ENCODE assay signal across 23 cellular contexts in the genomic region with DNA sequence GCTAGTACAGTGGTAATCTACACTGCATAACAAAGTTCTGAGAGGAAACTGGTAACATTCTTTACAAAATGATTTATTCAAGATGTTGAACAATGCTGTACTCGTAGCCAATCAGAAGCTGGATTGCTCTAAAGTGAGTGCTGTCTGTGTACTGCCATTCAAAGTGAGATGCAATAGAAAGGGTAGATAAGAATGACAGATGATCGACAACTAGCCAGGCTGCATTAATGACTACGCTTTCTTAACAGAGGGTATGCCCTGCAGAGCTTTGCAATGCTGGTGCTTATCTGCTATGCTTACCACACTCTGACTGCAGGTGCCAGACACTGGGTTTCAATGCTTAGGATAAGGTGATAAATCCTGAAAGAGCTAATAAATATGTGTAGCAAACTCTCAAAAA. TPM values are rescaled to one million over a fixed set of nuclear protein-coding genes. Genes with fewer than 3 reads are reported as not detected.
DNase-seq lines count a peak whose midpoint lies in the region; ATAC-seq and TF ChIP-seq lines count a peak whose summit lies in the region.
"Had no signal": no experiment of that assay in that cellular context is flagged by ENCODE, and none has a peak within 500 bp of the region (broad histone marks: within the 10 kb centered on the region; RNA-seq: fewer than 3 reads in every experiment).

No MANE protein-coding gene starts in this region.

- peaks cover 58% of the 10 kb centered on the region for H3K4me1 ChIP-seq in Loucy (ENCODE audit: insufficient read depth, low read length, poor library complexity, severe bottlenecking)
- peaks cover 3 to 5% of the 10 kb centered on the region in 2 experiments for H3K4me1 ChIP-seq in trophoblast cell (ENCODE audit: control insufficient read depth in 1 of 2, insufficient read depth in 2 of 2, low read length in 2 of 2)
- peaks cover 0 to 72% (median 28%) of the 10 kb centered on the region in 9 donors for H3K4me1 ChIP-seq in heart right ventricle

- no peak overlapping the region for H4K8ac ChIP-seq in trophoblast cell (ENCODE audit: low read depth, low read length)

- H3K14ac ChIP-seq in trophoblast cell (ENCODE audit: low read length): no peak overlapping the region

- no peak for TF ChIP-seq CTCF in Loucy (conservative IDR thresholded peaks at IDR 0.05; ENCODE audit: low read length)
- TF ChIP-seq CTCF in heart right ventricle (IDR thresholded peaks at IDR 0.05): no peak

- no peak overlapping the region for H2AK5ac ChIP-seq in trophoblast cell (ENCODE audit: low read length)

- H3K27ac ChIP-seq in trophoblast cell (ENCODE audit: low read depth, low read length) (no peak overlapping the region), heart right ventricle (no peak overlapping the region)
- H3K27ac ChIP-seq: body of pancreas, heart left ventricle, pancreas, Peyer's patch, right atrium auricular region had no signal

- DNase-seq in activated T-cell treated with anti-CD3 and anti-CD28 coated beads, Interleukin-2, amount 50 U/mL, for 72 hours: no peak
- DNase-seq in activated T-cell treated with anti-CD3 and anti-CD28 coated beads for 4 hours (no peak), amniotic epithelial cell (ENCODE audit: low read depth) (peak; percentile 70), trophoblast cell (peak; percentile 43 to 63), heart right ventricle (no peak), NOMO-1 (lab: John Stamatoyannopoulos, UW; ENCODE audit: unreplicated experiment in 2 of 2) (no peak)
- DNase-seq: activated CD4-positive, alpha-beta T cell treated with anti-CD3 and anti-CD28 coated beads for 48 hours; body of pancreas; heart left ventricle; KBM-7; NCI-H1436; NCI-H2107; NCI-H510A; pancreas; Peyer's patch; spleen; stimulated activated CD4-positive, alpha-beta T cell treated with anti-CD3 and anti-CD28 coated beads, Interleukin-2, amount 100 ng/mL, for 48 hours had no signal

- no peak overlapping the region for H3K4me3 Mint-ChIP-seq in activated T-cell treated with anti-CD3 and anti-CD28 coated beads, Interleukin-2, amount 50 U/mL, for 72 hours
- H3K4me3 Mint-ChIP-seq: nephron; stimulated activated effector memory CD8-positive, alpha-beta T cell treated with anti-CD3 and anti-CD28 coated beads, Interleukin-12 subunit alpha, Interleukin-12 subunit beta, amount 100 ng/mL, for 72 hours had no signal

- H3K36me3 ChIP-seq in Loucy (ENCODE audit: insufficient read depth, low read length) (peaks cover 19% of the 10 kb centered on the region; the same call in 1 of the 2 replicates), trophoblast cell (ENCODE audit: control insufficient read depth in 1 of 2, insufficient read depth in 2 of 2, low read length in 2 of 2) (peaks cover 2 to 9% of the 10 kb centered on the region in 2 experiments), heart right ventricle (peaks cover 0 to 27% (median 0%) of the 10 kb centered on the region in 9 donors)
- H3K36me3 ChIP-seq: pancreas, right atrium auricular region had no signal

- H3K4me3 ChIP-seq in Loucy (ENCODE audit: low read length, poor library complexity, severe bottlenecking): no peak overlapping the region
- H3K4me3 ChIP-seq in trophoblast cell (ENCODE audit: low read depth, low read length): no peak overlapping the region
- no peak overlapping the region for H3K4me3 ChIP-seq in heart right ventricle
- H3K4me3 ChIP-seq: body of pancreas, heart left ventricle, pancreas, Peyer's patch, right atrium auricular region, spleen had no signal

- H3K18ac ChIP-seq in trophoblast cell (ENCODE audit: low read length): no peak overlapping the region

- peaks cover 27% of the 10 kb centered on the region for H3F3A ChIP-seq in Loucy (ENCODE audit: low read depth)

- H3K79me2 ChIP-seq in Loucy (ENCODE audit: insufficient read depth, low read length) (peaks cover 74% of the 10 kb centered on the region), trophoblast cell (ENCODE audit: control insufficient read depth, insufficient read depth, low read length, poor library complexity) (peaks cover 2% of the 10 kb centered on the region)

- H2BK5ac ChIP-seq in trophoblast cell (ENCODE audit: low read depth, low read length, poor library complexity): no peak overlapping the region

- no peaks in the 10 kb centered on the region for H3K9me2 ChIP-seq in Loucy (replicated peaks; ENCODE audit: low read depth, low read length)

- H4K12ac ChIP-seq in trophoblast cell (ENCODE audit: low read depth, low read length): no peak overlapping the region

- H2BK120ac ChIP-seq in trophoblast cell (ENCODE audit: insufficient read depth, low read length, poor library complexity): no peak overlapping the region

- H4K20me1 ChIP-seq in Loucy (ENCODE audit: insufficient read depth, low read length, poor library complexity, severe bottlenecking): no peaks in the 10 kb centered on the region

- no peaks in the 10 kb centered on the region for H3K79me1 ChIP-seq in trophoblast cell (ENCODE audit: low read length)

- H3K4me1 Mint-ChIP-seq in activated T-cell treated with anti-CD3 and anti-CD28 coated beads, Interleukin-2, amount 50 U/mL, for 72 hours (ENCODE audit: low read depth): peaks cover 82% of the 10 kb centered on the region

- H3K9ac ChIP-seq in Loucy (ENCODE audit: low read depth, low read length, poor library complexity, severe bottlenecking): peak overlapping the region; percentile 58
- no peak overlapping the region for H3K9ac ChIP-seq in trophoblast cell (ENCODE audit: low read length)

- no peak overlapping the region for H4K91ac ChIP-seq in trophoblast cell (ENCODE audit: low read depth, low read length)

- H2BK12ac ChIP-seq in trophoblast cell (ENCODE audit: low read length): no peak overlapping the region

- H3K23ac ChIP-seq in trophoblast cell (ENCODE audit: low read length): no peak overlapping the region

- ATAC-seq in activated T-cell treated with anti-CD3 and anti-CD28 coated beads, Interleukin-2, amount 50 U/mL, for 72 hours (replicated peaks in 1 of 2): no peak
- ATAC-seq in HG03135 (IDR thresholded peaks at IDR 0.05; ENCODE audit: unreplicated experiment): no peak
- ATAC-seq in heart right ventricle: no peak
- ATAC-seq: activated naive CD4-positive, alpha-beta T cell treated with anti-CD3 and anti-CD28 coated beads, Interleukin-2, amount 50 U/mL, for 72 hours; body of pancreas; heart left ventricle; pancreas; stimulated activated effector memory CD8-positive, alpha-beta T cell treated with anti-CD3 and anti-CD28 coated beads, Interleukin-12 subunit alpha, Interleukin-12 subunit beta, amount 100 ng/mL, for 72 hours had no signal

- no peaks in the 10 kb centered on the region for H3K27me3 Mint-ChIP-seq in activated T-cell treated with anti-CD3 and anti-CD28 coated beads, Interleukin-2, amount 50 U/mL, for 72 hours (ENCODE audit: low read depth)

- intact Hi-C loops in heart right ventricle (cut with DNase I): loop anchor here in 1 of 10 donors (5.0 kb wide), 1 partner anchor 52 kb away; no protein-coding TSS in a partner anchor

- H3K9me3 ChIP-seq in Loucy (ENCODE audit: insufficient read depth, low read depth, low read length) (no peaks in the 10 kb centered on the region), trophoblast cell (ENCODE audit: insufficient read depth, low read depth, low read length) (no peaks in the 10 kb centered on the region), heart right ventricle (no peaks in the 10 kb centered on the region)
- H3K9me3 ChIP-seq: body of pancreas, heart left ventricle, pancreas, Peyer's patch, right atrium auricular region, spleen had no signal

- peaks cover 0 to 10% of the 10 kb centered on the region in 2 donors for H3K36me3 Mint-ChIP-seq in activated T-cell treated with anti-CD3 and anti-CD28 coated beads, Interleukin-2, amount 50 U/mL, for 72 hours (ENCODE audit: insufficient read depth in 2 of 2)

- H3K9me3 Mint-ChIP-seq in activated T-cell treated with anti-CD3 and anti-CD28 coated beads, Interleukin-2, amount 50 U/mL, for 72 hours: no peaks in the 10 kb centered on the region
- H3K9me3 Mint-ChIP-seq: nephron had no signal

- peak overlapping the region; percentile 59 for H3K4me2 ChIP-seq in Loucy (ENCODE audit: low read depth, low read length, poor library complexity, severe bottlenecking)
- no peak overlapping the region for H3K4me2 ChIP-seq in trophoblast cell (ENCODE audit: low read length)

- H3K27me3 ChIP-seq in Loucy (ENCODE audit: insufficient read depth, low read length, poor library complexity, severe bottlenecking) (no peaks in the 10 kb centered on the region), trophoblast cell (ENCODE audit: insufficient read depth, low read length) (no peaks in the 10 kb centered on the region), heart right ventricle (no peaks in the 10 kb centered on the region)
- H3K27me3 ChIP-seq: body of pancreas, heart left ventricle, pancreas, Peyer's patch, right atrium auricular region, spleen had no signal

- no CpG with 5 or more reads among the region's 3 CpGs for WGBS in trophoblast cell (ENCODE audit: extremely low coverage, insufficient coverage, insufficient read length)
- WGBS in heart right ventricle, 2 donors: 70 to 80% methylated on average over 3 of the region's 3 CpGs

- H3K4ac ChIP-seq in trophoblast cell (ENCODE audit: low read depth, low read length): no peak overlapping the region

- H3K27ac Mint-ChIP-seq in activated T-cell treated with anti-CD3 and anti-CD28 coated beads, Interleukin-2, amount 50 U/mL, for 72 hours: peak overlapping the region; percentile 8
- H3K27ac Mint-ChIP-seq: activated naive CD4-positive, alpha-beta T cell treated with anti-CD3 and anti-CD28 coated beads, Interleukin-2, amount 50 U/mL, for 72 hours; nephron; stimulated activated effector memory CD8-positive, alpha-beta T cell treated with anti-CD3 and anti-CD28 coated beads, Interleukin-12 subunit alpha, Interleukin-12 subunit beta, amount 100 ng/mL, for 72 hours had no signal

- H2AFZ ChIP-seq in Loucy (ENCODE audit: low read length) (no peak overlapping the region), trophoblast cell (ENCODE audit: insufficient read depth, low read length, poor library complexity) (no peak overlapping the region)

RNA-seq across cellular contexts. Expression of a gene that starts 46.1 kb away (rescaled TPM):
- 10 to 100 TPM; 39.9 to 59.3 TPM for total RNA-seq in activated T-cell treated with anti-CD3 and anti-CD28 coated beads, Interleukin-2, amount 50 U/mL, for 72 hours
- polyA plus RNA-seq in trophoblast cell (2013): 8.9 and 10.2 TPM in 2 replicates
- total RNA-seq in heart right ventricle: 10 to 100 TPM in 6 of 10 donors, 1 to 10 TPM in 4; 6.8 to 19.2 (median 11.3) TPM
- 10 to 100 TPM; 19.7 to 23.2 TPM for polyA plus RNA-seq in heart right ventricle

Comparison
In these comparisons a context has a peak if more than half of its experiments do, and no peak if none do; other contexts are left out.
1. DNase-seq: peak in amniotic epithelial cell (single experiment) and trophoblast cell (2 of 2); none in activated T-cell treated with anti-CD3 and anti-CD28 coated beads, Interleukin-2, amount 50 U/mL, for 72 hours (0 of 2), activated T-cell treated with anti-CD3 and anti-CD28 coated beads for 4 hours (single experiment), heart right ventricle (0 of 2) and NOMO-1 (0 of 2).